In genomic region chr20:31502884-31503673, GRCh38 we compare ENCODE assay signal across 9 cellular contexts. TPM values are rescaled to one million over a fixed set of nuclear protein-coding genes. Genes with fewer than 3 reads are reported as not detected.
DNase-seq lines count a peak whose midpoint lies in the region; ATAC-seq and TF ChIP-seq lines count a peak whose summit lies in the region.
"Not testable (repeated sequence)": the region's sequence is repeated elsewhere in the genome, so short reads cannot be mapped to it uniquely, and the experiment has no call there.
"Had no signal": no experiment of that assay in that cellular context is flagged by ENCODE, and none has a peak within 500 bp of the region (broad histone marks: within the 10 kb centered on the region; RNA-seq: fewer than 3 reads in every experiment).

No MANE protein-coding gene starts in this region.

- peaks cover 70% of the 10 kb centered on the region for H3K9me3 Mint-ChIP-seq in GM23338
- not testable (repeated sequence) for H3K9me3 Mint-ChIP-seq in activated T-helper 1 cell treated with anti-CD3 and anti-CD28 coated beads, Interleukin-12 subunit alpha, Interleukin-12 subunit beta, Interleukin-2, Interleukin-4 antibody, amounts not matched to agents 30 ng/mL and 10 ng/mL and 1 ng/mL, durations not matched to agents 14 hours and 24 hours and 36 hours; neural progenitor cell

- not testable (repeated sequence) for H3K27ac ChIP-seq in GM23338 (ENCODE audit: low read depth); RWPE1; neural progenitor cell; stomach

- not testable (repeated sequence) for H3K4me3 Mint-ChIP-seq in GM23338; activated T-helper 1 cell treated with anti-CD3 and anti-CD28 coated beads, Interleukin-12 subunit alpha, Interleukin-12 subunit beta, Interleukin-2, Interleukin-4 antibody, amounts not matched to agents 30 ng/mL and 10 ng/mL and 1 ng/mL, durations not matched to agents 14 hours and 24 hours and 36 hours; neural progenitor cell

- TF ChIP-seq POLR2A in stomach (IDR thresholded peaks at IDR 0.05): not testable (repeated sequence)

- not testable (repeated sequence) for H3K9ac ChIP-seq in neural progenitor cell

- not testable (repeated sequence) for H3K4me3 ChIP-seq in GM23338; fibroblast of the aortic adventitia (ENCODE audit: low read depth, low read length); neural progenitor cell; stomach

- TF ChIP-seq CTCF in GM23338 (conservative IDR thresholded peaks at IDR 0.05; ENCODE audit: low read depth in 2 of 2) (peak; percentile 99 to 100), RWPE1 (conservative IDR thresholded peaks at IDR 0.05; ENCODE audit: low read depth) (peak; percentile 99), fibroblast of the aortic adventitia (IDR thresholded peaks at IDR 0.05; ENCODE audit: insufficient read depth, low read length) (peak; percentile 95), neural progenitor cell (IDR thresholded peaks at IDR 0.05) (peak; percentile 90), stomach (IDR thresholded peaks at IDR 0.05) (peak in 5 of 7 experiments; percentile 88 to 96 (median 92))

- not testable (repeated sequence) for H3K36me3 Mint-ChIP-seq in GM23338 (ENCODE audit: low read depth); activated T-helper 1 cell treated with anti-CD3 and anti-CD28 coated beads, Interleukin-12 subunit alpha, Interleukin-12 subunit beta, Interleukin-2, Interleukin-4 antibody, amounts not matched to agents 30 ng/mL and 10 ng/mL and 1 ng/mL, durations not matched to agents 14 hours and 24 hours and 36 hours (ENCODE audit: low read depth); neural progenitor cell

- H3K27me3 ChIP-seq in GM23338 (ENCODE audit: insufficient read depth); neural progenitor cell; stomach: not testable (repeated sequence)

- intact Hi-C loops in activated T-helper 1 cell treated with anti-CD3 and anti-CD28 coated beads, Interleukin-12 subunit alpha, Interleukin-12 subunit beta, Interleukin-2, Interleukin-4 antibody, amounts not matched to agents 30 ng/mL and 10 ng/mL and 1 ng/mL, durations not matched to agents 14 hours and 24 hours and 36 hours (cut with micrococcal nuclease): loop anchor here (1.0 to 10.0 kb wide), 3 partner anchors 11 to 258 kb away; partner anchors contain the start of gene HM13
- intact Hi-C loops in stomach (cut with DNase I; ENCODE audit: low total_unique reads): loop anchor here (5.0 kb wide), 1 partner anchor 46 kb away; no protein-coding TSS in a partner anchor

- 29 to 34% (median 30%) methylated on average over 18 to 20 of the region's 20 CpGs for WGBS in stomach, 5 donors

- peak; percentile 99 for ATAC-seq in GM23338

- H3K27me3 Mint-ChIP-seq in GM23338 (ENCODE audit: insufficient read depth, low read depth, poor library complexity) (peaks cover 17% of the 10 kb centered on the region), neural progenitor cell (ENCODE audit: insufficient read depth, low read depth) (peaks cover 20% of the 10 kb centered on the region)
- H3K27me3 Mint-ChIP-seq in activated T-helper 1 cell treated with anti-CD3 and anti-CD28 coated beads, Interleukin-12 subunit alpha, Interleukin-12 subunit beta, Interleukin-2, Interleukin-4 antibody, amounts not matched to agents 30 ng/mL and 10 ng/mL and 1 ng/mL, durations not matched to agents 14 hours and 24 hours and 36 hours (ENCODE audit: insufficient read depth): not testable (repeated sequence)

- not testable (repeated sequence) for H3K4me2 ChIP-seq in GM23338, neural progenitor cell

- not testable (repeated sequence) for H4K20me1 ChIP-seq in GM23338 (replicated peaks; ENCODE audit: insufficient read depth); neural progenitor cell (ENCODE audit: low read depth)

- H3F3A ChIP-seq in GM23338 (replicated peaks; ENCODE audit: low read depth); neural progenitor cell (ENCODE audit: low read depth): not testable (repeated sequence)

- H3K4me1 Mint-ChIP-seq in GM23338; activated T-helper 1 cell treated with anti-CD3 and anti-CD28 coated beads, Interleukin-12 subunit alpha, Interleukin-12 subunit beta, Interleukin-2, Interleukin-4 antibody, amounts not matched to agents 30 ng/mL and 10 ng/mL and 1 ng/mL, durations not matched to agents 14 hours and 24 hours and 36 hours (ENCODE audit: low read depth); neural progenitor cell: not testable (repeated sequence)

- peaks cover 14% of the 10 kb centered on the region for H3K4me1 ChIP-seq in GM23338 (ENCODE audit: insufficient read depth)
- H3K4me1 ChIP-seq in neural progenitor cell, stomach: not testable (repeated sequence)

- POLR2A ChIA-PET in RWPE1 (lab: Yijun Ruan, JAX; ENCODE audit: low non-redundant PET): interaction anchor here (0.7 kb wide), 1 partner anchor 43 kb away, joined by 5 read pairs; no protein-coding TSS in a partner anchor

- H3K9me2 ChIP-seq in GM23338 (ENCODE audit: insufficient read depth): not testable (repeated sequence)

- DNase-seq in ELR (ENCODE audit: low read depth) (peak; percentile 87), GM23338 (ENCODE audit: low spot score) (peak; percentile 99), LHCN-M2 (ENCODE audit: low read depth) (peak; percentile 72), RWPE1 (ENCODE audit: low spot score) (peak; percentile 88), fibroblast of the aortic adventitia (ENCODE audit: low read depth) (peak; percentile 84), neural progenitor cell (ENCODE audit: low spot score) (peak; percentile 88), stomach (peak; percentile 87)
- DNase-seq in activated T-helper 1 cell treated with anti-CD3 and anti-CD28 coated beads, Interleukin-12 subunit alpha, Interleukin-12 subunit beta, Interleukin-2, Interleukin-4 antibody, amounts not matched to agents 30 ng/mL and 10 ng/mL and 1 ng/mL, durations not matched to agents 14 hours and 24 hours and 36 hours (ENCODE audit: low spot score): peak; percentile 58

- H3K27ac Mint-ChIP-seq in GM23338; activated T-helper 1 cell treated with anti-CD3 and anti-CD28 coated beads, Interleukin-12 subunit alpha, Interleukin-12 subunit beta, Interleukin-2, Interleukin-4 antibody, amounts not matched to agents 30 ng/mL and 10 ng/mL and 1 ng/mL, durations not matched to agents 14 hours and 24 hours and 36 hours; neural progenitor cell: not testable (repeated sequence)

- H2AFZ ChIP-seq in GM23338: peak overlapping the region; percentile 39
- H2AFZ ChIP-seq in neural progenitor cell (replicated peaks): not testable (repeated sequence)

- H3K36me3 ChIP-seq in GM23338 (ENCODE audit: insufficient read depth); neural progenitor cell; stomach: not testable (repeated sequence)

- H3K9me3 ChIP-seq in neural progenitor cell (ENCODE audit: low read depth); stomach: not testable (repeated sequence)

- H3K79me2 ChIP-seq in GM23338 (replicated peaks; ENCODE audit: insufficient read depth); neural progenitor cell (ENCODE audit: low read depth): not testable (repeated sequence)

- CTCF ChIA-PET in RWPE1 (lab: Yijun Ruan, JAX): interaction anchor here (0.5 to 2.7 kb wide), 49 partner anchors 8 to 1970 kb away, joined by 3 to 44 read pairs (median 4); partner anchors contain the start of genes DEFB124, HM13, ID1 and REM1

- not testable (repeated sequence) for TF ChIP-seq EP300 in stomach (IDR thresholded peaks at IDR 0.05)

RNA-seq across cellular contexts. Expression of gene HM13, which starts 11.2 kb away (rescaled TPM):
- total RNA-seq in GM23338 (2014; rRNA removed; shearing (Covaris generic)): 103 and 126 TPM in 2 replicates
- polyA plus RNA-seq in GM23338 (2016; fragmentation: Nextera tagmentation; extraction: Ambion mirVana) (147 and 150 TPM in 2 replicates), stomach (100 to 1,000 TPM; 119 to 181 (median 165) TPM)
- total RNA-seq in LHCN-M2 (2014; rRNA removed) (66.4 and 105 TPM in 2 replicates), fibroblast of the aortic adventitia (ENCODE audit: low replicate concordance) (47.6 and 131 TPM in 2 replicates), neural progenitor cell (ENCODE audit: low replicate concordance) (46.2 and 81.5 TPM in 2 replicates), stomach (100 to 1,000 TPM in 1 of 5 donors, 10 to 100 TPM in 4; 10.7 to 103 (median 56.9) TPM)
- 192 TPM for polyA plus RNA-seq in LHCN-M2 (2012)
- total RNA-seq in activated T-helper 1 cell treated with anti-CD3 and anti-CD28 coated beads, Interleukin-12 subunit alpha, Interleukin-12 subunit beta, Interleukin-2, Interleukin-4 antibody, amounts not matched to agents 30 ng/mL and 10 ng/mL and 1 ng/mL, durations not matched to agents 14 hours and 24 hours and 36 hours: 215 and 228 TPM in 2 replicates

RNA-seq across cellular contexts. Expression of gene REM1, which starts 28.0 kb away (rescaled TPM):
- total RNA-seq in GM23338 (2014; rRNA removed; shearing (Covaris generic)): 0.28 TPM in 1 of 2 replicates, not detected in the other
- not detected in 2 replicates for polyA plus RNA-seq in GM23338 (2016; fragmentation: Nextera tagmentation; extraction: Ambion mirVana)
- total RNA-seq in LHCN-M2 (2014; rRNA removed): not detected in 2 replicates
- polyA plus RNA-seq in LHCN-M2 (2012): not detected
- total RNA-seq in activated T-helper 1 cell treated with anti-CD3 and anti-CD28 coated beads, Interleukin-12 subunit alpha, Interleukin-12 subunit beta, Interleukin-2, Interleukin-4 antibody, amounts not matched to agents 30 ng/mL and 10 ng/mL and 1 ng/mL, durations not matched to agents 14 hours and 24 hours and 36 hours: not detected in 2 replicates
- total RNA-seq in fibroblast of the aortic adventitia (ENCODE audit: low replicate concordance): 0.16 TPM in 1 of 2 replicates, not detected in the other
- not detected in 2 replicates for total RNA-seq in neural progenitor cell (ENCODE audit: low replicate concordance)
- 1 to 10 TPM in 2 of 5 donors, not detected in 3; 1.3 to 1.6 TPM for total RNA-seq in stomach
- 1 to 10 TPM; 1.1 to 2.1 (median 1.1) TPM for polyA plus RNA-seq in stomach
- total RNA-seq: activated CD8-positive, alpha-beta memory T cell treated with anti-CD3 and anti-CD28 coated beads for 36 hours had no signal

RNA-seq across cellular contexts. Expression of gene DEFB124, which starts 28.2 kb away (rescaled TPM):
- 0.52 TPM in 1 of 2 replicates, not detected in the other for total RNA-seq in GM23338 (2014; rRNA removed; shearing (Covaris generic))
- not detected in 2 replicates for polyA plus RNA-seq in GM23338 (2016; fragmentation: Nextera tagmentation; extraction: Ambion mirVana)
- total RNA-seq in LHCN-M2 (2014; rRNA removed): not detected in 2 replicates
- not detected for polyA plus RNA-seq in LHCN-M2 (2012)
- not detected in 2 replicates for total RNA-seq in activated T-helper 1 cell treated with anti-CD3 and anti-CD28 coated beads, Interleukin-12 subunit alpha, Interleukin-12 subunit beta, Interleukin-2, Interleukin-4 antibody, amounts not matched to agents 30 ng/mL and 10 ng/mL and 1 ng/mL, durations not matched to agents 14 hours and 24 hours and 36 hours
- not detected in 2 replicates for total RNA-seq in fibroblast of the aortic adventitia (ENCODE audit: low replicate concordance)
- not detected in 2 replicates for total RNA-seq in neural progenitor cell (ENCODE audit: low replicate concordance)
- 1 to 10 TPM in 1 of 5 donors, not detected in 4; 1.1 TPM for total RNA-seq in stomach
- polyA plus RNA-seq in stomach: under 1 TPM in 1 of 3 donors, not detected in 2; 0.28 TPM
- total RNA-seq: activated CD8-positive, alpha-beta memory T cell treated with anti-CD3 and anti-CD28 coated beads for 36 hours had no signal
